Comparison of ENCODE assay signal across 9 cellular contexts in genomic region chr1:207084241-207084640, GRCh38. TPM values are rescaled to one million over a fixed set of nuclear protein-coding genes. Genes with fewer than 3 reads are reported as not detected.
"Had no signal": no experiment of that assay in that cellular context is flagged by ENCODE, and none has a peak within 500 bp of the region (broad histone marks: within the 10 kb centered on the region; RNA-seq: fewer than 3 reads in every experiment).

No MANE protein-coding gene starts in this region.

- H3K36me3 ChIP-seq: brain microvascular endothelial cell, thoracic aorta had no signal

- H3K9me3 ChIP-seq: sigmoid colon, thoracic aorta had no signal

- H3K9me3 Mint-ChIP-seq: activated B cell treated with CpG ODN at 0.5 μM for 24 hours; dendritic cell treated with granulocyte-macrophage colony-stimulating factor and Interleukin-4, amounts not matched to agents 40 ng/mL and 50 ng/mL, for 4 days; nephron; stimulated activated naive CD8-positive, alpha-beta T cell treated with anti-CD3 and anti-CD28 coated beads, Interleukin-15, amount 100 ng/mL, for 72 hours; T-helper 1 cell treated with Interleukin-12 subunit alpha and Interleukin-12 subunit beta and Interleukin-4 antibody, amounts not matched to agents 30 μg/mL and 1 μg/mL, for 36 hours had no signal

- DNase-seq: activated B cell treated with CpG ODN at 0.5 μM for 24 hours, sigmoid colon had no signal

- H3K4me3 Mint-ChIP-seq: activated B cell treated with CpG ODN at 0.5 μM for 24 hours; dendritic cell treated with granulocyte-macrophage colony-stimulating factor and Interleukin-4, amounts not matched to agents 40 ng/mL and 50 ng/mL, for 4 days; nephron; stimulated activated naive CD8-positive, alpha-beta T cell treated with anti-CD3 and anti-CD28 coated beads, Interleukin-15, amount 100 ng/mL, for 72 hours; T-helper 1 cell treated with Interleukin-12 subunit alpha and Interleukin-12 subunit beta and Interleukin-4 antibody, amounts not matched to agents 30 μg/mL and 1 μg/mL, for 36 hours had no signal

- H3K4me3 ChIP-seq: sigmoid colon, thoracic aorta had no signal

- H3K27ac Mint-ChIP-seq: activated B cell treated with CpG ODN at 0.5 μM for 24 hours; stimulated activated naive CD8-positive, alpha-beta T cell treated with anti-CD3 and anti-CD28 coated beads, Interleukin-15, amount 100 ng/mL, for 72 hours had no signal

- H3K4me1 ChIP-seq: sigmoid colon had no signal

- H3K27ac ChIP-seq: brain microvascular endothelial cell, sigmoid colon, thoracic aorta had no signal

- H3K27me3 ChIP-seq: brain microvascular endothelial cell, sigmoid colon had no signal

RNA-seq across cellular contexts. Expression of gene C4BPB, which starts 4.4 kb away (rescaled TPM):
- total RNA-seq: pulmonary artery endothelial cell had no signal

RNA-seq across cellular contexts. Expression of gene C4BPA, which starts 19.8 kb away (rescaled TPM):
- total RNA-seq: activated B cell treated with CpG ODN at 0.5 μM for 24 hours, pulmonary artery endothelial cell, sigmoid colon had no signal
